In genomic region chr12:132327351-132328171, GRCh38 we compare ENCODE assay signal across 8 cellular contexts. TPM values are rescaled to one million over a fixed set of nuclear protein-coding genes. Genes with fewer than 3 reads are reported as not detected.
A peak's percentile ranks its signal among the peaks of the same experiment; 100 is the strongest.
DNase-seq lines count a peak whose midpoint lies in the region; ATAC-seq, FAIRE-seq and TF ChIP-seq lines count a peak whose summit lies in the region.

No MANE protein-coding gene starts in this region.

- peak overlapping the region in 1 of 2 donors; percentile 58 for H3K27ac Mint-ChIP-seq in stimulated activated naive CD8-positive, alpha-beta T cell treated with anti-CD3 and anti-CD28 coated beads, Interleukin-15, amount 100 ng/mL, for 72 hours

- in situ Hi-C loops in GM13976 (cut with MboI; ENCODE audit: low sequenced_read_pairs, unreplicated experiment) = no loop called here

- peaks cover 0 to 6% of the 10 kb centered on the region in 2 donors for H3K9me3 Mint-ChIP-seq in stimulated activated naive CD8-positive, alpha-beta T cell treated with anti-CD3 and anti-CD28 coated beads, Interleukin-15, amount 100 ng/mL, for 72 hours

- ATAC-seq in mucosa of descending colon (peak; percentile 90), GM21717 (IDR thresholded peaks at IDR 0.05; ENCODE audit: unreplicated experiment) (no peak)
- peak; percentile 84 for ATAC-seq in stimulated activated naive CD8-positive, alpha-beta T cell treated with anti-CD3 and anti-CD28 coated beads, Interleukin-15, amount 100 ng/mL, for 72 hours

- H3K4me1 Mint-ChIP-seq in stimulated activated naive CD8-positive, alpha-beta T cell treated with anti-CD3 and anti-CD28 coated beads, Interleukin-15, amount 100 ng/mL, for 72 hours = peaks cover 40% of the 10 kb centered on the region

- H3K4me3 Mint-ChIP-seq in stimulated activated naive CD8-positive, alpha-beta T cell treated with anti-CD3 and anti-CD28 coated beads, Interleukin-15, amount 100 ng/mL, for 72 hours = peak overlapping the region; percentile 42 to 68

- intact Hi-C loops in mucosa of descending colon (cut with DNase I, micrococcal nuclease) = no loop called here

- H3K27ac ChIP-seq in caudate nucleus (ENCODE audit: low read depth, low read length) = no peak overlapping the region

- no peak overlapping the region for H3K4me3 ChIP-seq in mucosa of descending colon

- peaks cover 74% of the 10 kb centered on the region for H3K27me3 Mint-ChIP-seq in stimulated activated naive CD8-positive, alpha-beta T cell treated with anti-CD3 and anti-CD28 coated beads, Interleukin-15, amount 100 ng/mL, for 72 hours

- TF ChIP-seq CTCF in mucosa of descending colon (IDR thresholded peaks at IDR 0.05) = no peak
- no peak for TF ChIP-seq CTCF in GM13976 (IDR thresholded peaks at IDR 0.05; ENCODE audit: borderline replicate concordance, control extremely low read depth, extremely low read depth, insufficient read depth, missing control alignments)

- H3K9me3 ChIP-seq in mucosa of descending colon = no peaks in the 10 kb centered on the region

- peak; percentile 84 for FAIRE-seq in RCC 7860 (lab: Jason Lieb, UNC)

- no peaks in the 10 kb centered on the region for H3K36me3 ChIP-seq in mucosa of descending colon (ENCODE audit: low read depth)

- peak; percentile 88 for DNase-seq in Daoy (ENCODE audit: low read depth)
- peak; percentile 90 for DNase-seq in RCC 7860 (ENCODE audit: low spot score)
- peak in 53 of 61 donors; percentile 4 to 95 (median 58) for DNase-seq in caudate nucleus (lab: John Stamatoyannopoulos, UW)
- DNase-seq in mucosa of descending colon = peak; percentile 27 to 54 (median 51)
- peak; percentile 45 to 81 for DNase-seq in stimulated activated naive CD8-positive, alpha-beta T cell treated with anti-CD3 and anti-CD28 coated beads, Interleukin-15, amount 100 ng/mL, for 72 hours
- DNase-seq in NCI-H128 (lab: John Stamatoyannopoulos, UW; ENCODE audit: unreplicated experiment) = no peak
- no peak for DNase-seq in GM13976 (ENCODE audit: low spot score)

- H3K4me1 ChIP-seq in mucosa of descending colon (ENCODE audit: low read depth) = no peaks in the 10 kb centered on the region

RNA-seq across cellular contexts. Expression of gene GALNT9, which starts 1.8 kb away (rescaled TPM):
- 0.29 TPM in 1 of 2 replicates, not detected in the other for total RNA-seq in Daoy (2014; rRNA removed; shearing (Covaris generic))
- total RNA-seq in mucosa of descending colon = 1 to 10 TPM in 1 of 3 donors, under 1 TPM in 1, not detected in 1; 0.43 to 3.7 TPM

Comparison
In these comparisons a context has a peak if more than half of its experiments do, and no peak if none do; other contexts are left out.
1. DNase-seq: peak in Daoy (single experiment), RCC 7860 (single experiment), caudate nucleus (53 of 61), mucosa of descending colon (3 of 3) and stimulated activated naive CD8-positive, alpha-beta T cell treated with anti-CD3 and anti-CD28 coated beads, Interleukin-15, amount 100 ng/mL, for 72 hours (2 of 2); none in NCI-H128 (single experiment) and GM13976 (single experiment).